ENCODE assay signal across 8 cellular contexts in the genomic region with DNA sequence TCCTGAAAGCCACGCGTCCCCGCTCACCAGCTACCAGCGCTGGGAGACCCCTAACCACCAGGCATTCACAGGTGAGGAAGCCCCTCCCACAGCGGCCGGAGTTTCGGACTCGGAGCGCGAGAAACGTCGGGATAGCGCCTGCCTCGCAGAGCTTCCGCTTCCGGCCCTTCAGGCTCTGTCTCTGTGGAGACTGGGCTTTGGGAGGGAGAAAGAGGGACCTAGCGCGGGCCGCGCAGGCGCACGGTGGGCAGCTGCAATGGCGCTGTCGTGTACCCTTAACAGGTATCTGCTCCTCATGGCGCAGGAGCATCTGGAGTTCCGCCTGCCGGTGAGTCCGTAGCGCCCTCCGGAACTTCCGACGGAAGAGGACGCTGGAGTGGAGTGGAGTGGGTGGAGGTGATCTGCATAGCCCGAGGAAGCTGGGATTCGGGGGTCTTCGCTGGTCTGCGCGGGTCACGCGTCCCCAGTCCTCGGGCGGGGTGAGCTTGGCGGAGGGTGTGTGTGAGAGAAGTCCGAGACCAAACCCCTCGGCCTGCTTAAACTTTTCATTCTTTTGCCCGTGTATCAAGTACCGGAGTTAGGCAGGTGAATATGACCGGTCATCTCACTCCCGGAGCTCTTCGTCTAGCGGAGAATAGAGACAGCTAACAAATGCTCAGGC. TPM values are rescaled to one million over a fixed set of nuclear protein-coding genes. Genes with fewer than 3 reads are reported as not detected.
A peak's percentile ranks its signal among the peaks of the same experiment; 100 is the strongest.
DNase-seq lines count a peak whose midpoint lies in the region; ATAC-seq and TF ChIP-seq lines count a peak whose summit lies in the region.

Gene TRMT11 (plus strand): TSS at position 246 of the 661 bp plus-strand sequence. CDS start 11 bp downstream, at position 257.

- TF ChIP-seq CTCF in LNCaP clone FGC (IDR thresholded peaks at IDR 0.05; ENCODE audit: control insufficient read depth, extremely low read depth, insufficient read depth) (no peak), RWPE2 (IDR thresholded peaks at IDR 0.05; ENCODE audit: poor library complexity, severe bottlenecking) (no peak)

- H3K4me1 ChIP-seq in RWPE2 (ENCODE audit: insufficient read depth, poor library complexity, severe bottlenecking) (peaks cover 19% of the 10 kb centered on the region), neuron (ENCODE audit: insufficient read depth, low read length) (peaks cover 6% of the 10 kb centered on the region), subcutaneous abdominal adipose tissue (ENCODE audit: control insufficient read depth in 5 of 5, insufficient read depth in 5 of 5, low read length in 5 of 5) (peaks cover 0 to 17% (median 17%) of the 10 kb centered on the region in 5 donors)

- H3K9ac ChIP-seq in subcutaneous abdominal adipose tissue (ENCODE audit: low read length in 5 of 5): peak within 1 kb of the TSS; percentile 70 to 89 (median 81)

- H3K27ac ChIP-seq in RWPE2 (ENCODE audit: poor library complexity, severe bottlenecking) (peak within 1 kb of the TSS; percentile 73), subcutaneous abdominal adipose tissue (ENCODE audit: low read depth, low read length) (peak within 1 kb of the TSS; percentile 54)

- peak; percentile 96 for ATAC-seq in RWPE2 (ENCODE audit: low read depth)

- peak within 1 kb of the TSS; percentile 79 for H3K4me3 ChIP-seq in LNCaP clone FGC (ENCODE audit: low read depth, low read length)
- peak within 1 kb of the TSS; percentile 74 for H3K4me3 ChIP-seq in RWPE2 (ENCODE audit: severe bottlenecking)
- H3K4me3 ChIP-seq in neuron (ENCODE audit: low read length): peak within 1 kb of the TSS; percentile 69
- H3K4me3 ChIP-seq in subcutaneous abdominal adipose tissue (ENCODE audit: low read depth in 1 of 5, low read length in 5 of 5): peak within 1 kb of the TSS; percentile 83 to 99 (median 98)

- H3K36me3 ChIP-seq in RWPE2 (ENCODE audit: low read depth) (no peaks in the 10 kb centered on the region; the same call in 1 of the 2 replicates), neuron (ENCODE audit: insufficient read depth, low read length) (no peaks in the 10 kb centered on the region), subcutaneous abdominal adipose tissue (ENCODE audit: control insufficient read depth in 5 of 5, insufficient read depth in 5 of 5, low read length in 5 of 5) (peaks cover 0 to 5% (median 0%) of the 10 kb centered on the region in 5 donors)

- H3K9me3 ChIP-seq in RWPE2 (ENCODE audit: severe bottlenecking) (no peaks in the 10 kb centered on the region), neuron (ENCODE audit: low read length) (peaks cover 2% of the 10 kb centered on the region), subcutaneous abdominal adipose tissue (ENCODE audit: control insufficient read depth in 5 of 5, low read length in 5 of 5) (no peaks in the 10 kb centered on the region)

- H2AFZ ChIP-seq in neuron (ENCODE audit: low read depth, low read length): peak within 1 kb of the TSS; percentile 86

- peak; percentile 92 for DNase-seq in ELR (ENCODE audit: low read depth)
- DNase-seq in H4 (ENCODE audit: low spot score): peak; percentile 80
- DNase-seq in LNCaP clone FGC (ENCODE audit: low read depth): peak; percentile 81
- peak; percentile 87 for DNase-seq in RWPE2 (ENCODE audit: low spot score)
- DNase-seq in activated effector memory CD4-positive, alpha-beta T cell treated with anti-CD3 and anti-CD28 coated beads, Interleukin-2, amount 50 U/mL, for 16 hours: peak; percentile 94
- peak; percentile 77 for DNase-seq in foreskin melanocyte

- H3K27me3 ChIP-seq in RWPE2 (ENCODE audit: insufficient read depth, poor library complexity, severe bottlenecking) (no peaks in the 10 kb centered on the region), neuron (ENCODE audit: insufficient read depth, low read length) (no peaks in the 10 kb centered on the region), subcutaneous abdominal adipose tissue (ENCODE audit: control insufficient read depth in 5 of 5, insufficient read depth in 4 of 5, low read length in 5 of 5) (no peaks in the 10 kb centered on the region)

RNA-seq across cellular contexts. Expression of gene TRMT11, which starts in this region (rescaled TPM):
- 18.4 and 19.1 TPM in 2 replicates for total RNA-seq in H4 (2014; rRNA removed; shearing (Covaris generic))

Comparison
In these comparisons a context has a peak if more than half of its experiments do, and no peak if none do; other contexts are left out.
1. Peak in every context shown above with its lines: DNase-seq, ATAC-seq, H3K4me3 ChIP-seq and H3K27ac ChIP-seq.